1 cellular context compared by ENCODE assay signal in genomic region chr19:6551607-6552450, GRCh38.
A peak's percentile ranks its signal among the peaks of the same experiment; 100 is the strongest.
TF ChIP-seq lines count a peak whose summit lies in the region.

No MANE protein-coding gene starts in this region.

TF ChIP-seq in GM12878, 131 proteins besides CTCF, POLR2A, EP300 and RAD21 (continued from another document):
- TF ChIP-seq ZBTB4 (CRISPR knock-in tag; IDR thresholded peaks at IDR 0.05), result no peak
- TF ChIP-seq YBX1 (IDR thresholded peaks at IDR 0.05), result no peak
- no peak for TF ChIP-seq RAD51 (IDR thresholded peaks at IDR 0.05)
- no peak for TF ChIP-seq ZSCAN29 (IDR thresholded peaks at IDR 0.05)
- no peak for TF ChIP-seq KDM1A (IDR thresholded peaks at IDR 0.05; ENCODE audit: borderline replicate concordance)
- TF ChIP-seq DPF2 (IDR thresholded peaks at IDR 0.05), result peak; percentile 80
- TF ChIP-seq CHD2 (IDR thresholded peaks at IDR 0.05; ENCODE audit: borderline replicate concordance, low read depth, low read length), result peak; percentile 30; the same call in 1 of the 2 replicates
- TF ChIP-seq MYB (IDR thresholded peaks at IDR 0.05; ENCODE audit: borderline replicate concordance, low read depth, low read length), result no peak
- no peak for TF ChIP-seq NRF1 (conservative IDR thresholded peaks at IDR 0.05; ENCODE audit: low read depth, low read length)
- TF ChIP-seq ATF3 (IDR thresholded peaks at IDR 0.05; ENCODE audit: borderline replicate concordance, extremely low read depth, low read depth, low read length), result no peak
- TF ChIP-seq NR2F1 (conservative IDR thresholded peaks at IDR 0.05), result peak; percentile 56
- TF ChIP-seq TCF3 (IDR thresholded peaks at IDR 0.05; ENCODE audit: borderline replicate concordance, insufficient read depth, low read depth, low read length), result 0 out of 2 replicates have a peak, but pooled peaks have one; percentile 32
- TF ChIP-seq EED (IDR thresholded peaks at IDR 0.05; ENCODE audit: low read depth), result peak; percentile 94
- TF ChIP-seq HDGF (IDR thresholded peaks at IDR 0.05), result peak; percentile 29; the same call in 1 of the 2 replicates
- peak; percentile 98 for TF ChIP-seq IKZF1 (conservative IDR thresholded peaks at IDR 0.05)
- peak; percentile 41 for TF ChIP-seq PBX3 (IDR thresholded peaks at IDR 0.05; ENCODE audit: insufficient replicate concordance, low read depth, low read length)
- TF ChIP-seq GATAD2B (conservative IDR thresholded peaks at IDR 0.05; ENCODE audit: low read depth), result peak; percentile 89
- peak; percentile 34 for TF ChIP-seq SP1 (IDR thresholded peaks at IDR 0.05; ENCODE audit: low read depth, low read length)
- peak; percentile 68 for TF ChIP-seq MEF2B (IDR thresholded peaks at IDR 0.05; ENCODE audit: partially characterized antibody, poor library complexity, severe bottlenecking)
- 0 out of 2 replicates have a peak, but pooled peaks have one; percentile 14 for TF ChIP-seq JUNB (IDR thresholded peaks at IDR 0.05)
- TF ChIP-seq BCL11A (IDR thresholded peaks at IDR 0.05; ENCODE audit: low read depth, low read length), result 0 out of 2 replicates have a peak, but pooled peaks have one; percentile 18
- 0 out of 2 replicates have a peak, but pooled peaks have one; percentile 15 for TF ChIP-seq CREB1 (IDR thresholded peaks at IDR 0.05; ENCODE audit: low read depth)
- TF ChIP-seq ATF7 (IDR thresholded peaks at IDR 0.05; ENCODE audit: low read depth), result peak; percentile 83
- no peak for TF ChIP-seq SREBF1 (IDR thresholded peaks at IDR 0.05; ENCODE audit: low read length)
- TF ChIP-seq IKZF2 (IDR thresholded peaks at IDR 0.05), result peak; percentile 93 to 94
- TF ChIP-seq EGR1 (IDR thresholded peaks at IDR 0.05; ENCODE audit: borderline replicate concordance in 1 of 2, low read depth in 2 of 2, low read length in 2 of 2), result peak in 1 of 2 experiments; percentile 59; a peak in 2 of 3 replicates
- TF ChIP-seq KLF5 (IDR thresholded peaks at IDR 0.05; ENCODE audit: partially characterized antibody), result no peak
- no peak; the same call in 1 of the 2 replicates for TF ChIP-seq MTA2 (IDR thresholded peaks at IDR 0.05; ENCODE audit: low read depth)
- peak; percentile 61; the same call in 1 of the 2 replicates for TF ChIP-seq LARP7 (IDR thresholded peaks at IDR 0.05)
- TF ChIP-seq RELA (IDR thresholded peaks at IDR 0.05; ENCODE audit: borderline replicate concordance, partially characterized antibody), result peak; percentile 77
- peak; percentile 33; the same call in 1 of the 2 replicates for TF ChIP-seq SMC3 (IDR thresholded peaks at IDR 0.05; ENCODE audit: borderline replicate concordance, low read length)
- TF ChIP-seq ESRRA (IDR thresholded peaks at IDR 0.05; ENCODE audit: low read length), result no peak
- peak; percentile 58; the same call in 1 of the 2 replicates for TF ChIP-seq PKNOX1 (IDR thresholded peaks at IDR 0.05)
- TF ChIP-seq RELB (IDR thresholded peaks at IDR 0.05; ENCODE audit: low read depth), result peak; percentile 55; the same call in 1 of the 2 replicates
- 0 out of 2 replicates have a peak, but pooled peaks have one; percentile 36 for TF ChIP-seq MTA3 (IDR thresholded peaks at IDR 0.05; ENCODE audit: borderline replicate concordance, low read length)
- no peak for TF ChIP-seq ZNF207 (IDR thresholded peaks at IDR 0.05; ENCODE audit: borderline replicate concordance)
- peak; percentile 80 for TF ChIP-seq CBFB (IDR thresholded peaks at IDR 0.05; ENCODE audit: low read depth)
